22 cellular contexts compared by ENCODE assay signal in genomic region chr6:153484056-153484455, GRCh38.
DNase-seq lines count a peak whose midpoint lies in the region; ATAC-seq and TF ChIP-seq lines count a peak whose summit lies in the region.
"Had no signal": no experiment of that assay in that cellular context is flagged by ENCODE, and none has a peak within 500 bp of the region (broad histone marks: within the 10 kb centered on the region; RNA-seq: fewer than 3 reads in every experiment).

No MANE protein-coding gene starts in this region.

- no peaks in the 10 kb centered on the region for H3K79me2 ChIP-seq in mammary epithelial cell (ENCODE audit: insufficient read depth, low read length)

- H2AFZ ChIP-seq in mammary epithelial cell (ENCODE audit: low read depth, low read length), result no peak overlapping the region

- no peak for ATAC-seq in HG02870 (IDR thresholded peaks at IDR 0.05; ENCODE audit: unreplicated experiment)
- ATAC-seq: HCT116 had no signal

- no peaks in the 10 kb centered on the region for H3K4me1 Mint-ChIP-seq in MCF 10A (ENCODE audit: insufficient read depth, unreplicated experiment)

- H3K36me3 Mint-ChIP-seq in MCF 10A (ENCODE audit: insufficient read depth, unreplicated experiment), result no peaks in the 10 kb centered on the region

- in situ Hi-C loops in mammary epithelial cell (cut with MboI; ENCODE audit: low sequenced_read_pairs in 2 of 2), result no loop called here

- H4K20me1 ChIP-seq in mammary epithelial cell (ENCODE audit: insufficient read depth, low read length), result no peaks in the 10 kb centered on the region

- BruUV-seq in mammary epithelial cell (replicated peaks; lab: Mats Ljungman, UMichigan) (no TSS peak), MCF 10A (replicated peaks; lab: Mats Ljungman, UMichigan) (no TSS peak)

- DNase-seq in mammary epithelial cell (peak; percentile 2), MCF 10A (ENCODE audit: unreplicated experiment) (no peak), RWPE1 (ENCODE audit: low spot score) (peak; percentile 3), epithelial cell of esophagus (ENCODE audit: low read depth) (peak; percentile 78), GM10266 (ENCODE audit: extremely low spot score) (no peak), NCI-H2227 (lab: John Stamatoyannopoulos, UW; ENCODE audit: unreplicated experiment) (no peak), NCI-H1105 treated with DMSO at 0.1 percent for 48 hours (lab: John Stamatoyannopoulos, UW) (no peak)
- DNase-seq: GDM1, GOT3, KBM-7, MM.1S, NCI-H1105, NCI-H146, NCI-H1930, NCI-H2107, NCI-H446, NCI-H524 treated with DMSO at 0.1 percent for 48 hours, NCI-H774, RPMI8226, SHP77 treated with DMSO at 0.1 percent for 48 hours had no signal

- no peaks in the 10 kb centered on the region for H3K27me3 ChIP-seq in mammary epithelial cell (ENCODE audit: insufficient read depth, low read length)

- H3K4me3 Mint-ChIP-seq in MCF 10A (ENCODE audit: unreplicated experiment), result no peak overlapping the region

- WGBS in mammary epithelial cell (ENCODE audit: low coverage, missing lambda C conversion rate), result 64% methylated on average over 1 of the region's 1 CpG

- CTCF ChIA-PET in mammary epithelial cell (lab: Charles Lee; ENCODE audit: low non-redundant PET) (no interaction called here), MCF 10A (lab: Yijun Ruan, JAX) (interaction anchor here (1.3 kb wide), 1 partner anchor 253 kb away, joined by 3 read pairs; no protein-coding TSS in a partner anchor), RWPE1 (lab: Yijun Ruan, JAX) (interaction anchor here (0.5 kb wide), 1 partner anchor 471 kb away, joined by 4 read pairs; no protein-coding TSS in a partner anchor)

- no peak overlapping the region for H3K4me2 ChIP-seq in mammary epithelial cell (ENCODE audit: insufficient read depth, low read depth, low read length)

- no peak overlapping the region for H3K27ac Mint-ChIP-seq in MCF 10A (ENCODE audit: low read depth, unreplicated experiment)

- H3K4me3 ChIP-seq in mammary epithelial cell (replicated peaks in 1 of 3; ENCODE audit: insufficient read depth in 1 of 3, low read depth in 2 of 3, low read length in 3 of 3), result no peak overlapping the region
- H3K4me3 ChIP-seq in epithelial cell of esophagus (ENCODE audit: low read length), result no peak overlapping the region

- POLR2A ChIA-PET in MCF 10A (lab: Yijun Ruan, JAX), result no interaction called here
- POLR2A ChIA-PET in RWPE1 (lab: Yijun Ruan, JAX; ENCODE audit: low non-redundant PET), result no interaction called here

- H3K9ac ChIP-seq in mammary epithelial cell (ENCODE audit: insufficient read depth, low read length), result no peak overlapping the region

- intact Hi-C loops in mammary epithelial cell (cut with micrococcal nuclease) (no loop called here), MCF 10A (cut with micrococcal nuclease) (no loop called here)

- H3K27me3 Mint-ChIP-seq in MCF 10A (ENCODE audit: insufficient read depth, unreplicated experiment), result no peaks in the 10 kb centered on the region

- dilution Hi-C loops in mammary epithelial cell (cut with HindIII; ENCODE audit: low sequenced_read_pairs), result no loop called here

- H3K9me3 ChIP-seq in mammary epithelial cell (replicated peaks; ENCODE audit: insufficient read depth, low read length), result no peaks in the 10 kb centered on the region

- no peak overlapping the region for H3K27ac ChIP-seq in mammary epithelial cell (ENCODE audit: insufficient read depth, low read depth, low read length)
- no peak overlapping the region for H3K27ac ChIP-seq in RWPE1

- TF ChIP-seq CTCF in mammary epithelial cell (conservative IDR thresholded peaks at IDR 0.05 in 1 of 2, IDR thresholded peaks at IDR 0.05 in 1 of 2; ENCODE audit: extremely low read depth in 1 of 2, insufficient read depth in 1 of 2, low read depth in 1 of 2, low read length in 2 of 2) (no peak), MCF 10A (IDR thresholded peaks at IDR 0.05; ENCODE audit: unreplicated experiment) (no peak), RWPE1 (conservative IDR thresholded peaks at IDR 0.05; ENCODE audit: low read depth) (no peak), epithelial cell of esophagus (IDR thresholded peaks at IDR 0.05; ENCODE audit: insufficient read depth, low read depth, low read length, missing control alignments) (no peak), GM10266 (IDR thresholded peaks at IDR 0.05; ENCODE audit: control insufficient read depth, insufficient read depth, low read depth, missing control alignments) (no peak)

- no peaks in the 10 kb centered on the region for H3K4me1 ChIP-seq in mammary epithelial cell (ENCODE audit: insufficient read depth, low read length)

- H3K9me3 Mint-ChIP-seq in MCF 10A (ENCODE audit: unreplicated experiment), result peaks cover 7% of the 10 kb centered on the region

- H3K36me3 ChIP-seq in mammary epithelial cell (ENCODE audit: insufficient read depth, low read length), result no peaks in the 10 kb centered on the region

Comparison
In these comparisons a context has a peak if more than half of its experiments do, and no peak if none do; other contexts are left out.
1. DNase-seq: peak in mammary epithelial cell (single experiment), RWPE1 (single experiment) and epithelial cell of esophagus (single experiment); none in MCF 10A (single experiment), GM10266 (single experiment), NCI-H2227 (single experiment) and NCI-H1105 treated with DMSO at 0.1 percent for 48 hours (single experiment).